Comparison of ENCODE assay signal across 8 cellular contexts in the genomic region with DNA sequence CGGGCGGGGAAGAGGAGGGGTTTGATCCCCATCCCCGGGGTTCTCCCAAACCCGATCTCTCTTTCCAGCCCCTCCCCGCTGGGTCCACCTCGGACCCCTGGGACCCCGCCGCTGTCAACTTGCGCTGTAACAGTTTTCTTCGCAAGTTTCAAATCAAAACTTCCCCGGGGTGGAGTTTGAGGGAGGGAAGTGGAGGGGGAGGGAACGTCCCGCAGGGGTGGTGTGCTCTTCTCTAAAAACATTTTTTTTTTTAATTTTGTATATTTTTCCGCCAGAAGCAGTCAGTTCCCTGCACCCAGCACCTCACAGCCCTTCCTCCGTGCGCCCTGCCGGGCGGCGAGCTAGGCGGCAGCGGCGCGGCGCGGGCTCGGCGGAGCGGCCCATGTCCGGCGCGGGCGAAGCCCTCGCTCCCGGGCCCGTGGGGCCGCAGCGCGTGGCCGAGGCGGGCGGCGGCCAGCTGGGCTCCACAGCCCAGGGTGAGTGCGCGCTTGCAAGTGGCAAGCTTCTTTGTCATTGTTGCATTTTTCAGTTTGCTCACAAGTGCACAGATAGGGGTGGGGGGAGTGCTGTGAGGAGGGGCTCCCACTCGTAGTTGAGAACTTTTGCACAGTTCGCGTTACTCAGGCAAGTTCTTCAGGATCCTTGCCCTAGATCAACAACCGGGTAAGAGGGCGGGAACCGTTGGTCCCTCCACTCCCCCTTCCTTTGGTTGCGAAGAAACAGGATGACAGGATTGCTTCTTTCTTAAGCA. TPM values are rescaled to one million over a fixed set of nuclear protein-coding genes. Genes with fewer than 3 reads are reported as not detected.
DNase-seq lines count a peak whose midpoint lies in the region; ATAC-seq and TF ChIP-seq lines count a peak whose summit lies in the region.

No MANE protein-coding gene starts in this region.

- H3K79me2 ChIP-seq in H9 (ENCODE audit: insufficient read depth, low read length) = no peaks in the 10 kb centered on the region

- H3K27me3 Mint-ChIP-seq in H9 (ENCODE audit: low read depth) = peaks cover 36% of the 10 kb centered on the region
- no peaks in the 10 kb centered on the region for H3K27me3 Mint-ChIP-seq in activated CD8-positive, alpha-beta T cell treated with anti-CD3 and anti-CD28 coated beads for 36 hours
- H3K27me3 Mint-ChIP-seq in stimulated activated naive CD8-positive, alpha-beta T cell treated with anti-CD3 and anti-CD28 coated beads, Interleukin-15, Interleukin-2, amounts not matched to agents 100 ng/mL and 50 ng/mL, for 24 hours = no peaks in the 10 kb centered on the region

- H3K4ac ChIP-seq in H9 (ENCODE audit: low read depth, low read length) = no peak overlapping the region

- peak overlapping the region; percentile 68 for H3K4me2 ChIP-seq in H9 (ENCODE audit: insufficient read depth, insufficient read length, low read length)

- H3K27me3 ChIP-seq in H9 (ENCODE audit: insufficient read depth, low read length) (no peaks in the 10 kb centered on the region), MG63 (no peaks in the 10 kb centered on the region), mucosa of stomach (ENCODE audit: control insufficient read depth, insufficient read depth, low read length) (peaks cover 6% of the 10 kb centered on the region)

- H3K36me3 ChIP-seq in MG63 (peaks cover 9% of the 10 kb centered on the region), mucosa of stomach (ENCODE audit: control insufficient read depth, insufficient read depth, low read length) (no peaks in the 10 kb centered on the region)

- peak; percentile 28 for TF ChIP-seq POLR2A in GM10847 (IDR thresholded peaks at IDR 0.05; ENCODE audit: extremely low read depth, insufficient read length)

- H3K18ac ChIP-seq in H9 (ENCODE audit: insufficient read length, low read depth, low read length) = no peak overlapping the region

- no peak overlapping the region for H2BK120ac ChIP-seq in H9 (ENCODE audit: low read depth, low read length, poor library complexity, severe bottlenecking)

- peak; percentile 64 for ATAC-seq in activated CD8-positive, alpha-beta T cell treated with anti-CD3 and anti-CD28 coated beads for 36 hours

- H4K20me1 ChIP-seq in H9 (ENCODE audit: control insufficient read depth, insufficient read depth, insufficient read length) = no peaks in the 10 kb centered on the region

- H2BK12ac ChIP-seq in H9 (ENCODE audit: insufficient read length, low read depth, low read length) = no peak overlapping the region

- peaks cover 9 to 15% of the 10 kb centered on the region in 2 experiments for H3K4me1 Mint-ChIP-seq in H9
- peaks cover 55% of the 10 kb centered on the region for H3K4me1 Mint-ChIP-seq in activated CD8-positive, alpha-beta T cell treated with anti-CD3 and anti-CD28 coated beads for 36 hours (ENCODE audit: low read depth)
- H3K4me1 Mint-ChIP-seq in stimulated activated naive CD8-positive, alpha-beta T cell treated with anti-CD3 and anti-CD28 coated beads, Interleukin-15, Interleukin-2, amounts not matched to agents 100 ng/mL and 50 ng/mL, for 24 hours (ENCODE audit: low read depth) = peaks cover 63% of the 10 kb centered on the region

- H3K23ac ChIP-seq in H9 (ENCODE audit: insufficient read length, low read depth, low read length) = no peak overlapping the region

- no peak overlapping the region for H3K27ac ChIP-seq in H9 (ENCODE audit: insufficient read length, low read depth, low read length)

- no CpG with 5 or more reads among the region's 51 CpGs for WGBS in H9 (ENCODE audit: extremely low coverage, insufficient read length, low lambda C conversion rate)

- CTCF ChIA-PET in activated CD8-positive, alpha-beta T cell treated with anti-CD3 and anti-CD28 coated beads for 36 hours (lab: Charles Lee) = interaction anchor here (0.8 to 3.9 kb wide), 3 partner anchors 56 to 114 kb away, joined by 3 to 25 read pairs (median 6); no protein-coding TSS in a partner anchor

- peak overlapping the region; percentile 76 to 93 for H3K4me3 Mint-ChIP-seq in H9
- H3K4me3 Mint-ChIP-seq in activated CD8-positive, alpha-beta T cell treated with anti-CD3 and anti-CD28 coated beads for 36 hours = peak overlapping the region; percentile 81
- H3K4me3 Mint-ChIP-seq in stimulated activated naive CD8-positive, alpha-beta T cell treated with anti-CD3 and anti-CD28 coated beads, Interleukin-15, Interleukin-2, amounts not matched to agents 100 ng/mL and 50 ng/mL, for 24 hours = peak overlapping the region; percentile 90

- H3K36me3 Mint-ChIP-seq in H9 (ENCODE audit: insufficient read depth in 1 of 3, low read depth in 3 of 3) = no peaks in the 10 kb centered on the region; a peak in 1 of 7 replicates
- peaks cover 21% of the 10 kb centered on the region for H3K36me3 Mint-ChIP-seq in activated CD8-positive, alpha-beta T cell treated with anti-CD3 and anti-CD28 coated beads for 36 hours (ENCODE audit: low read depth)
- peaks cover 20% of the 10 kb centered on the region for H3K36me3 Mint-ChIP-seq in stimulated activated naive CD8-positive, alpha-beta T cell treated with anti-CD3 and anti-CD28 coated beads, Interleukin-15, Interleukin-2, amounts not matched to agents 100 ng/mL and 50 ng/mL, for 24 hours (ENCODE audit: low read depth)

- no peak overlapping the region for H3T11ph ChIP-seq in H9 (ENCODE audit: low read length)

- no peak overlapping the region for H4K8ac ChIP-seq in H9 (replicated peaks; ENCODE audit: insufficient read length, low read depth, low read length)

- no peak overlapping the region for H4K91ac ChIP-seq in H9 (ENCODE audit: insufficient read length, low read depth, low read length)

- intact Hi-C loops in activated CD8-positive, alpha-beta T cell treated with anti-CD3 and anti-CD28 coated beads for 36 hours (cut with micrococcal nuclease) = loop anchor here (5.0 to 10.0 kb wide), 3 partner anchors 36 to 128 kb away; no protein-coding TSS in a partner anchor

- H3K4me1 ChIP-seq in H9 (ENCODE audit: insufficient read depth, low read length) (no peaks in the 10 kb centered on the region), mucosa of stomach (ENCODE audit: control insufficient read depth, insufficient read depth, low read length) (peaks cover 12% of the 10 kb centered on the region)

- peaks cover 16% of the 10 kb centered on the region for H3K23me2 ChIP-seq in H9 (ENCODE audit: insufficient read length, low read depth, low read length, poor library complexity, severe bottlenecking)

- peak overlapping the region in 1 of 3 experiments; percentile 96; a peak in 2 of 7 replicates for H3K27ac Mint-ChIP-seq in H9
- peak overlapping the region; percentile 98 for H3K27ac Mint-ChIP-seq in activated CD8-positive, alpha-beta T cell treated with anti-CD3 and anti-CD28 coated beads for 36 hours
- peak overlapping the region; percentile 98 for H3K27ac Mint-ChIP-seq in stimulated activated naive CD8-positive, alpha-beta T cell treated with anti-CD3 and anti-CD28 coated beads, Interleukin-15, Interleukin-2, amounts not matched to agents 100 ng/mL and 50 ng/mL, for 24 hours

- H3K9me3 ChIP-seq in H9 (ENCODE audit: control insufficient read depth, low read depth, low read length) (no peaks in the 10 kb centered on the region), MG63 (no peaks in the 10 kb centered on the region), mucosa of stomach (ENCODE audit: control insufficient read depth, low read length) (no peaks in the 10 kb centered on the region)

- H3K56ac ChIP-seq in H9 (ENCODE audit: insufficient read length, low read depth, low read length) = no peak overlapping the region

- H2BK15ac ChIP-seq in H9 (ENCODE audit: low read depth, low read length) = no peak overlapping the region

- no peaks in the 10 kb centered on the region; a peak in 1 of 5 replicates for H3K9me3 Mint-ChIP-seq in H9
- no peaks in the 10 kb centered on the region for H3K9me3 Mint-ChIP-seq in activated CD8-positive, alpha-beta T cell treated with anti-CD3 and anti-CD28 coated beads for 36 hours
- no peaks in the 10 kb centered on the region for H3K9me3 Mint-ChIP-seq in stimulated activated naive CD8-positive, alpha-beta T cell treated with anti-CD3 and anti-CD28 coated beads, Interleukin-15, Interleukin-2, amounts not matched to agents 100 ng/mL and 50 ng/mL, for 24 hours

- 0 out of 2 replicates have a peak overlapping the region, but pooled peaks have one; percentile 1 for H3K14ac ChIP-seq in H9 (ENCODE audit: insufficient read depth, low read length)

- no peak overlapping the region for H4K5ac ChIP-seq in H9 (ENCODE audit: insufficient read length, low read depth, low read length)

- no peak overlapping the region for H2AFZ ChIP-seq in H9 (ENCODE audit: low read length)

- POLR2A ChIA-PET in activated CD8-positive, alpha-beta T cell treated with anti-CD3 and anti-CD28 coated beads for 36 hours (lab: Charles Lee) = interaction anchor here (1.1 to 2.2 kb wide), 6 partner anchors 9 to 123 kb away, joined by 3 to 10 read pairs (median 4); no protein-coding TSS in a partner anchor

- no peak overlapping the region for H2BK20ac ChIP-seq in H9 (ENCODE audit: low read depth, low read length, poor library complexity, severe bottlenecking)

- H2BK5ac ChIP-seq in H9 (ENCODE audit: insufficient read length, low read length) = no peak overlapping the region

- peak overlapping the region; percentile 69 for H3K9ac ChIP-seq in H9 (ENCODE audit: extremely low read depth, insufficient read length, low read length)
- peak overlapping the region; percentile 86 for H3K9ac ChIP-seq in mucosa of stomach (ENCODE audit: low read length)

- DNase-seq in H9 (peak; percentile 33), MG63 (peak; percentile 49), epidermal melanocyte (ENCODE audit: insufficient read length, low spot score) (peak; percentile 47), foreskin melanocyte (no peak)
- peak; percentile 64 for DNase-seq in activated CD8-positive, alpha-beta T cell treated with anti-CD3 and anti-CD28 coated beads for 36 hours

- H3K4me3 ChIP-seq in MG63 (peak overlapping the region; percentile 66), mucosa of stomach (ENCODE audit: low read length) (peak overlapping the region; percentile 60)

- H3K79me1 ChIP-seq in H9 (ENCODE audit: insufficient read depth, low read depth, low read length, poor library complexity, severe bottlenecking) = no peaks in the 10 kb centered on the region

- H2AK5ac ChIP-seq in H9 (ENCODE audit: insufficient read length, low read length) = no peak overlapping the region

- no peak for TF ChIP-seq CTCF in H9 (conservative IDR thresholded peaks at IDR 0.05)
- TF ChIP-seq CTCF in activated CD8-positive, alpha-beta T cell treated with anti-CD3 and anti-CD28 coated beads for 36 hours (IDR thresholded peaks at IDR 0.05) = no peak

RNA-seq across cellular contexts. Expression of a gene that starts 0.9 kb away (rescaled TPM):
- total RNA-seq in H9 (2021) = 2.0 and 2.1 TPM in 2 replicates
- total RNA-seq in MG63 (2014; rRNA removed; shearing (Covaris generic); ENCODE audit: low replicate concordance) = 28.6 and 29.7 TPM in 2 replicates
- total RNA-seq in activated CD8-positive, alpha-beta T cell treated with anti-CD3 and anti-CD28 coated beads for 36 hours = 10 to 100 TPM; 53.5 to 55.3 TPM
